1 cellular context compared by ENCODE assay signal in the genomic region with DNA sequence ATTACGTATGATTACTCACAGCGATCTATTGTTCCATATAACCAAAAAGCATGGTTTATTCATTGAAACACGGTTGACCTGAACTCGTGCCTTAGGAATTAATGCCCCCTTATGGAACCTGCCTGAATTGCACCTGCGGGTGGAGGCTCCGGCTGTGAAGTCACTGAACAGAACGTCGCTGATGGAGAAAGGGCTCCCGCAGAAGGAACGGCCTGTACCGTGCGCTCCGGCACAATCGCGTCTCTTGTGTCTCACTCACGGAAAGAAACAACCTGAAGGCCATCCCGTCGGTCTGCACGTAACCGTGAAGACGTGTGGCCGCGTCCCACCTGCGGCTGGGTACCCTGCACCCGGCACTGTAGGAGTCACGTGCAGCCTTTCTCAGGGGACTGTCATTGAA.
TF ChIP-seq lines count a peak whose summit lies in the region.

No MANE protein-coding gene starts in this region.

TF ChIP-seq in GM12878, 131 proteins besides CTCF, POLR2A, EP300 and RAD21 (continued from another document):
- TF ChIP-seq POU2F2 (IDR thresholded peaks at IDR 0.05; ENCODE audit: borderline replicate concordance, low read depth, low read length) (0 out of 3 replicates have a peak, but pooled peaks have one; percentile 20), MTA3 (IDR thresholded peaks at IDR 0.05; ENCODE audit: borderline replicate concordance, low read length) (no peak), IKZF1 (conservative IDR thresholded peaks at IDR 0.05) (no peak), NFIC (IDR thresholded peaks at IDR 0.05; ENCODE audit: low read depth, low read length) (no peak), KLF5 (IDR thresholded peaks at IDR 0.05; ENCODE audit: partially characterized antibody) (no peak), RFX5 (IDR thresholded peaks at IDR 0.05; ENCODE audit: low read depth, low read length) (no peak), SUZ12 (IDR thresholded peaks at IDR 0.05; ENCODE audit: unreplicated experiment) (no peak), SUPT20H (IDR thresholded peaks at IDR 0.05; ENCODE audit: borderline replicate concordance, control insufficient read depth, low read depth, low read length) (no peak), MEF2B (IDR thresholded peaks at IDR 0.05; ENCODE audit: partially characterized antibody, poor library complexity, severe bottlenecking) (no peak), SPI1 (IDR thresholded peaks at IDR 0.05; ENCODE audit: borderline replicate concordance, insufficient read depth, low read depth, low read length) (no peak), RUNX3 (IDR thresholded peaks at IDR 0.05; ENCODE audit: low read length) (0 out of 2 replicates have a peak, but pooled peaks have one; percentile 21), CHD2 (IDR thresholded peaks at IDR 0.05; ENCODE audit: borderline replicate concordance, low read depth, low read length) (no peak), YY1 (IDR thresholded peaks at IDR 0.05; ENCODE audit: low read depth, low read length) (peak; percentile 50; the same call in 1 of the 2 replicates), BHLHE40 (IDR thresholded peaks at IDR 0.05; ENCODE audit: borderline replicate concordance in 1 of 2, low read depth in 2 of 2, low read length in 1 of 2) (peak in 1 of 2 experiments; percentile 7; a peak in 1 of 4 replicates), IKZF2 (IDR thresholded peaks at IDR 0.05) (no peak), STAT3 (IDR thresholded peaks at IDR 0.05; ENCODE audit: low read depth, low read length) (no peak), ZNF384 (IDR thresholded peaks at IDR 0.05; ENCODE audit: borderline replicate concordance, low read depth, low read length) (no peak), CBX5 (IDR thresholded peaks at IDR 0.05; ENCODE audit: low read depth) (0 out of 2 replicates have a peak, but pooled peaks have one; percentile 31), FOXM1 (IDR thresholded peaks at IDR 0.05; ENCODE audit: low read depth, low read length) (peak; percentile 34; the same call in 1 of the 2 replicates), JUNB (IDR thresholded peaks at IDR 0.05) (no peak), CREB1 (IDR thresholded peaks at IDR 0.05; ENCODE audit: low read depth) (no peak), CBFB (IDR thresholded peaks at IDR 0.05; ENCODE audit: low read depth) (no peak), CHD4 (IDR thresholded peaks at IDR 0.05) (no peak), RCOR1 (conservative IDR thresholded peaks at IDR 0.05; ENCODE audit: low read depth, low read length) (no peak)
- TF ChIP-seq, protein P1, sequence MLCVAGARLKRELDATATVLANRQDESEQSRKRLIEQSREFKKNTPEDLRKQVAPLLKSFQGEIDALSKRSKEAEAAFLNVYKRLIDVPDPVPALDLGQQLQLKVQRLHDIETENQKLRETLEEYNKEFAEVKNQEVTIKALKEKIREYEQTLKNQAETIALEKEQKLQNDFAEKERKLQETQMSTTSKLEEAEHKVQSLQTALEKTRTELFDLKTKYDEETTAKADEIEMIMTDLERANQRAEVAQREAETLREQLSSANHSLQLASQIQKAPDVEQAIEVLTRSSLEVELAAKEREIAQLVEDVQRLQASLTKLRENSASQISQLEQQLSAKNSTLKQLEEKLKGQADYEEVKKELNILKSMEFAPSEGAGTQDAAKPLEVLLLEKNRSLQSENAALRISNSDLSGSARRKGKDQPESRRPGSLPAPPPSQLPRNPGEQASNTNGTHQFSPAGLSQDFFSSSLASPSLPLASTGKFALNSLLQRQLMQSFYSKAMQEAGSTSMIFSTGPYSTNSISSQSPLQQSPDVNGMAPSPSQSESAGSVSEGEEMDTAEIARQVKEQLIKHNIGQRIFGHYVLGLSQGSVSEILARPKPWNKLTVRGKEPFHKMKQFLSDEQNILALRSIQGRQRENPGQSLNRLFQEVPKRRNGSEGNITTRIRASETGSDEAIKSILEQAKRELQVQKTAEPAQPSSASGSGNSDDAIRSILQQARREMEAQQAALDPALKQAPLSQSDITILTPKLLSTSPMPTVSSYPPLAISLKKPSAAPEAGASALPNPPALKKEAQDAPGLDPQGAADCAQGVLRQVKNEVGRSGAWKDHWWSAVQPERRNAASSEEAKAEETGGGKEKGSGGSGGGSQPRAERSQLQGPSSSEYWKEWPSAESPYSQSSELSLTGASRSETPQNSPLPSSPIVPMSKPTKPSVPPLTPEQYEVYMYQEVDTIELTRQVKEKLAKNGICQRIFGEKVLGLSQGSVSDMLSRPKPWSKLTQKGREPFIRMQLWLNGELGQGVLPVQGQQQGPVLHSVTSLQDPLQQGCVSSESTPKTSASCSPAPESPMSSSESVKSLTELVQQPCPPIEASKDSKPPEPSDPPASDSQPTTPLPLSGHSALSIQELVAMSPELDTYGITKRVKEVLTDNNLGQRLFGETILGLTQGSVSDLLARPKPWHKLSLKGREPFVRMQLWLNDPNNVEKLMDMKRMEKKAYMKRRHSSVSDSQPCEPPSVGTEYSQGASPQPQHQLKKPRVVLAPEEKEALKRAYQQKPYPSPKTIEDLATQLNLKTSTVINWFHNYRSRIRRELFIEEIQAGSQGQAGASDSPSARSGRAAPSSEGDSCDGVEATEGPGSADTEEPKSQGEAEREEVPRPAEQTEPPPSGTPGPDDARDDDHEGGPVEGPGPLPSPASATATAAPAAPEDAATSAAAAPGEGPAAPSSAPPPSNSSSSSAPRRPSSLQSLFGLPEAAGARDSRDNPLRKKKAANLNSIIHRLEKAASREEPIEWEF (IDR thresholded peaks at IDR 0.05; ENCODE audit: insufficient replicate concordance, low read depth, low read length), result no peak
- TF ChIP-seq, protein P2, sequence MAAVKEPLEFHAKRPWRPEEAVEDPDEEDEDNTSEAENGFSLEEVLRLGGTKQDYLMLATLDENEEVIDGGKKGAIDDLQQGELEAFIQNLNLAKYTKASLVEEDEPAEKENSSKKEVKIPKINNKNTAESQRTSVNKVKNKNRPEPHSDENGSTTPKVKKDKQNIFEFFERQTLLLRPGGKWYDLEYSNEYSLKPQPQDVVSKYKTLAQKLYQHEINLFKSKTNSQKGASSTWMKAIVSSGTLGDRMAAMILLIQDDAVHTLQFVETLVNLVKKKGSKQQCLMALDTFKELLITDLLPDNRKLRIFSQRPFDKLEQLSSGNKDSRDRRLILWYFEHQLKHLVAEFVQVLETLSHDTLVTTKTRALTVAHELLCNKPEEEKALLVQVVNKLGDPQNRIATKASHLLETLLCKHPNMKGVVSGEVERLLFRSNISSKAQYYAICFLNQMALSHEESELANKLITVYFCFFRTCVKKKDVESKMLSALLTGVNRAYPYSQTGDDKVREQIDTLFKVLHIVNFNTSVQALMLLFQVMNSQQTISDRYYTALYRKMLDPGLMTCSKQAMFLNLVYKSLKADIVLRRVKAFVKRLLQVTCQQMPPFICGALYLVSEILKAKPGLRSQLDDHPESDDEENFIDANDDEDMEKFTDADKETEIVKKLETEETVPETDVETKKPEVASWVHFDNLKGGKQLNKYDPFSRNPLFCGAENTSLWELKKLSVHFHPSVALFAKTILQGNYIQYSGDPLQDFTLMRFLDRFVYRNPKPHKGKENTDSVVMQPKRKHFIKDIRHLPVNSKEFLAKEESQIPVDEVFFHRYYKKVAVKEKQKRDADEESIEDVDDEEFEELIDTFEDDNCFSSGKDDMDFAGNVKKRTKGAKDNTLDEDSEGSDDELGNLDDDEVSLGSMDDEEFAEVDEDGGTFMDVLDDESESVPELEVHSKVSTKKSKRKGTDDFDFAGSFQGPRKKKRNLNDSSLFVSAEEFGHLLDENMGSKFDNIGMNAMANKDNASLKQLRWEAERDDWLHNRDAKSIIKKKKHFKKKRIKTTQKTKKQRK (IDR thresholded peaks at IDR 0.05; ENCODE audit: low read depth, low read length), result no peak
- TF ChIP-seq, protein P3, sequence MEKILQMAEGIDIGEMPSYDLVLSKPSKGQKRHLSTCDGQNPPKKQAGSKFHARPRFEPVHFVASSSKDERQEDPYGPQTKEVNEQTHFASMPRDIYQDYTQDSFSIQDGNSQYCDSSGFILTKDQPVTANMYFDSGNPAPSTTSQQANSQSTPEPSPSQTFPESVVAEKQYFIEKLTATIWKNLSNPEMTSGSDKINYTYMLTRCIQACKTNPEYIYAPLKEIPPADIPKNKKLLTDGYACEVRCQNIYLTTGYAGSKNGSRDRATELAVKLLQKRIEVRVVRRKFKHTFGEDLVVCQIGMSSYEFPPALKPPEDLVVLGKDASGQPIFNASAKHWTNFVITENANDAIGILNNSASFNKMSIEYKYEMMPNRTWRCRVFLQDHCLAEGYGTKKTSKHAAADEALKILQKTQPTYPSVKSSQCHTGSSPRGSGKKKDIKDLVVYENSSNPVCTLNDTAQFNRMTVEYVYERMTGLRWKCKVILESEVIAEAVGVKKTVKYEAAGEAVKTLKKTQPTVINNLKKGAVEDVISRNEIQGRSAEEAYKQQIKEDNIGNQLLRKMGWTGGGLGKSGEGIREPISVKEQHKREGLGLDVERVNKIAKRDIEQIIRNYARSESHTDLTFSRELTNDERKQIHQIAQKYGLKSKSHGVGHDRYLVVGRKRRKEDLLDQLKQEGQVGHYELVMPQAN (conservative IDR thresholded peaks at IDR 0.05), result no peak
